24 cellular contexts compared by ENCODE assay signal in genomic region chr14:105252552-105253328, GRCh38.
"Had no signal": no experiment of that assay in that cellular context is flagged by ENCODE, and none has a peak within 500 bp of the region (broad histone marks: within the 10 kb centered on the region; RNA-seq: fewer than 3 reads in every experiment).

No MANE protein-coding gene starts in this region.

- H3K27me3 ChIP-seq: ascending aorta, breast epithelium, esophagus muscularis mucosa, gastroesophageal sphincter, heart left ventricle, right atrium auricular region, suprapubic skin, transverse colon had no signal

- H3K36me3 Mint-ChIP-seq: memory B cell had no signal

- ATAC-seq: activated CD4-positive, alpha-beta T cell treated with anti-CD3 and anti-CD28 coated beads for 36 hours; gastroesophageal sphincter; heart left ventricle; stimulated activated naive CD8-positive, alpha-beta T cell treated with anti-CD3 and anti-CD28 coated beads, Interleukin-15, amount 100 ng/mL, for 72 hours; WTC11 had no signal

- H3K9me3 Mint-ChIP-seq: activated naive CD4-positive, alpha-beta T cell treated with anti-CD3 and anti-CD28 coated beads, Interleukin-2, amount 10 ng/mL, durations not matched to agents 7 days and 5 days; memory B cell; nephron; stimulated activated naive CD8-positive, alpha-beta T cell treated with anti-CD3 and anti-CD28 coated beads, Interleukin-15, amount 100 ng/mL, for 72 hours; WTC11 had no signal

- H3K27ac Mint-ChIP-seq: activated CD4-positive, alpha-beta T cell treated with anti-CD3 and anti-CD28 coated beads for 36 hours; activated naive CD4-positive, alpha-beta T cell treated with anti-CD3 and anti-CD28 coated beads, Interleukin-2, amount 10 ng/mL, durations not matched to agents 7 days and 5 days; memory B cell; nephron; stimulated activated naive CD8-positive, alpha-beta T cell treated with anti-CD3 and anti-CD28 coated beads, Interleukin-15, amount 100 ng/mL, for 72 hours had no signal

- H3K27ac ChIP-seq: ascending aorta, breast epithelium, esophagus muscularis mucosa, gastroesophageal sphincter, heart left ventricle, prostate gland, right atrium auricular region, skin epidermis, suprapubic skin, transverse colon had no signal

- H3K4me3 Mint-ChIP-seq: activated CD4-positive, alpha-beta T cell treated with anti-CD3 and anti-CD28 coated beads for 36 hours; activated naive CD4-positive, alpha-beta T cell treated with anti-CD3 and anti-CD28 coated beads, Interleukin-2, amount 10 ng/mL, durations not matched to agents 7 days and 5 days; memory B cell; nephron; stimulated activated naive CD8-positive, alpha-beta T cell treated with anti-CD3 and anti-CD28 coated beads, Interleukin-15, amount 100 ng/mL, for 72 hours; WTC11 had no signal

- H3K36me3 ChIP-seq: breast epithelium, transverse colon had no signal

- H3K9me3 ChIP-seq: ascending aorta, breast epithelium, esophagus muscularis mucosa, gastroesophageal sphincter, heart left ventricle, prostate gland, right atrium auricular region, suprapubic skin, transverse colon had no signal

- H3K4me1 ChIP-seq: prostate gland had no signal

- H3K4me1 Mint-ChIP-seq: memory B cell, WTC11 had no signal

- H3K27me3 Mint-ChIP-seq: activated CD4-positive, alpha-beta T cell treated with anti-CD3 and anti-CD28 coated beads for 36 hours; activated naive CD4-positive, alpha-beta T cell treated with anti-CD3 and anti-CD28 coated beads, Interleukin-2, amount 10 ng/mL, durations not matched to agents 7 days and 5 days; memory B cell; stimulated activated naive CD8-positive, alpha-beta T cell treated with anti-CD3 and anti-CD28 coated beads, Interleukin-15, amount 100 ng/mL, for 72 hours had no signal

- DNase-seq: activated CD4-positive, alpha-beta T cell treated with anti-CD3 and anti-CD28 coated beads for 36 hours; activated CD4-positive, alpha-beta T cell treated with anti-CD3 and anti-CD28 coated beads, Interleukin-2, amount 50 U/mL, for 48 hours; activated naive CD4-positive, alpha-beta T cell treated with anti-CD3 and anti-CD28 coated beads, Interleukin-2, amount 10 ng/mL, durations not matched to agents 7 days and 5 days; cerebellar nuclear complex; cortex of kidney; effector CD4-positive, alpha-beta T cell; kidney glomerular epithelial cell; occipital lobe; stimulated activated CD4-positive, alpha-beta T cell treated with anti-CD3 and anti-CD28 coated beads, Interleukin-15, amount 100 ng/mL, for 24 hours; stimulated activated CD4-positive, alpha-beta T cell treated with anti-CD3 and anti-CD28 coated beads, Interleukin-2, amount 100 ng/mL, for 48 hours; stimulated activated naive CD8-positive, alpha-beta T cell treated with anti-CD3 and anti-CD28 coated beads, Interleukin-15, amount 100 ng/mL, for 72 hours; transverse colon had no signal

- H3K4me3 ChIP-seq: ascending aorta, breast epithelium, esophagus muscularis mucosa, gastroesophageal sphincter, heart left ventricle, prostate gland, right atrium auricular region, skin epidermis, suprapubic skin, transverse colon had no signal
